In the genomic region with DNA sequence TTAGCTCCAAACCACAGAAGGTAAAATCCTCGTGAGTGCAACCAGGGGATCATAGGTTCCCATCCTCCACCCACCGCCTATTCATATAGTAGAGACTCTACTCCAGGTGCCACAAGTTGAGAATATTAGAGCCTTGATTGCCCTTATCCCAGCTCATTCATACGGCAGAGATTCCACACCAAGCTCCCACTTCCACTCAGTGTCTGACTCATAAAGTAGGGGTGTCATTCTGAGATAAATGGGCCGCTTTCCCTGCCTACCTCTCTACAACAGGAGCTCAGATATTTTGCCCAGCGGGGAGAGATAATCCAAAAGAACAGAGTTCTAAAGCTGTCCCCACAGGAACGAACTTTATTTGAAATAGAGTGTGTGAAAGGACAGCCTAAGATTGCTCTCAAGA, we compare ENCODE assay signal across 19 cellular contexts. TPM values are rescaled to one million over a fixed set of nuclear protein-coding genes. Genes with fewer than 3 reads are reported as not detected.
DNase-seq lines count a peak whose midpoint lies in the region; ATAC-seq and TF ChIP-seq lines count a peak whose summit lies in the region.
"Had no signal": no experiment of that assay in that cellular context is flagged by ENCODE, and none has a peak within 500 bp of the region (broad histone marks: within the 10 kb centered on the region; RNA-seq: fewer than 3 reads in every experiment).

No MANE protein-coding gene starts in this region.

- no peak for ATAC-seq in GM18520 (IDR thresholded peaks at IDR 0.05; ENCODE audit: unreplicated experiment)
- ATAC-seq: GM23338 had no signal

- POLR2A ChIA-PET in MCF 10A (lab: Yijun Ruan, JAX): interaction anchor here (1.6 to 3.3 kb wide), 7 partner anchors 8 to 66 kb away, joined by 3 to 15 read pairs (median 6); a partner anchor contains a TSS
- POLR2A ChIA-PET in GM10248 (lab: Yijun Ruan, JAX): interaction anchor here (0.6 to 0.8 kb wide), 2 partner anchors 10 to 193 kb away, joined by 3 to 5 read pairs; a partner anchor contains a TSS

- CTCF ChIA-PET in MCF 10A (lab: Yijun Ruan, JAX): interaction anchor here (0.6 to 3.6 kb wide), 9 partner anchors 11 to 194 kb away, joined by 3 to 25 read pairs (median 3); a partner anchor contains a TSS
- CTCF ChIA-PET in mammary epithelial cell (lab: Charles Lee; ENCODE audit: low non-redundant PET): no interaction called here
- CTCF ChIA-PET in GM10248 (lab: Yijun Ruan, JAX): interaction anchor here (0.8 to 3.0 kb wide), 5 partner anchors 10 to 66 kb away, joined by 3 to 11 read pairs (median 3); a partner anchor contains a TSS

- H2AFZ ChIP-seq in mammary epithelial cell (ENCODE audit: low read depth, low read length): no peak overlapping the region
- no peak overlapping the region for H2AFZ ChIP-seq in neural progenitor cell (replicated peaks)
- H2AFZ ChIP-seq: GM23338 had no signal

- H3K4me2 ChIP-seq in mammary epithelial cell (ENCODE audit: insufficient read depth, low read depth, low read length) (no peak overlapping the region), neural progenitor cell (peak overlapping the region; percentile 21)
- H3K4me2 ChIP-seq: BLaER1, GM23338 had no signal

- dilution Hi-C loops in mammary epithelial cell (cut with HindIII; ENCODE audit: low sequenced_read_pairs): no loop called here

- H3K4me1 Mint-ChIP-seq in MCF 10A (ENCODE audit: insufficient read depth, unreplicated experiment) (peaks cover 42% of the 10 kb centered on the region), neural progenitor cell (peaks cover 6% of the 10 kb centered on the region)

- no peak overlapping the region for H3K4me3 ChIP-seq in mammary epithelial cell (replicated peaks in 1 of 3; ENCODE audit: insufficient read depth in 1 of 3, low read depth in 2 of 3, low read length in 3 of 3)
- peak overlapping the region; percentile 21 for H3K4me3 ChIP-seq in SJCRH30
- H3K4me3 ChIP-seq in neural progenitor cell: no peak overlapping the region
- H3K4me3 ChIP-seq in sigmoid colon: no peak overlapping the region
- H3K4me3 ChIP-seq: BLaER1, GM23338 had no signal

- H3F3A ChIP-seq in neural progenitor cell (ENCODE audit: low read depth): peaks cover 10% of the 10 kb centered on the region

- H4K20me1 ChIP-seq in mammary epithelial cell (ENCODE audit: insufficient read depth, low read length): no peaks in the 10 kb centered on the region
- no peaks in the 10 kb centered on the region for H4K20me1 ChIP-seq in neural progenitor cell (ENCODE audit: low read depth)
- H4K20me1 ChIP-seq: BLaER1 had no signal

- no peaks in the 10 kb centered on the region for H3K9me3 ChIP-seq in mammary epithelial cell (replicated peaks; ENCODE audit: insufficient read depth, low read length)
- H3K9me3 ChIP-seq in SJCRH30 (replicated peaks): peaks cover 16% of the 10 kb centered on the region
- peaks cover 5% of the 10 kb centered on the region for H3K9me3 ChIP-seq in neural progenitor cell (ENCODE audit: low read depth)
- H3K9me3 ChIP-seq in sigmoid colon: no peaks in the 10 kb centered on the region
- H3K9me3 ChIP-seq: BLaER1 had no signal

- TF ChIP-seq EP300 in sigmoid colon (IDR thresholded peaks at IDR 0.05): no peak

- H3K27ac Mint-ChIP-seq in MCF 10A (ENCODE audit: low read depth, unreplicated experiment) (peak overlapping the region; percentile 68), neural progenitor cell (no peak overlapping the region)
- H3K27ac Mint-ChIP-seq: CD4-positive, alpha-beta T cell; GM23338 had no signal

- TF ChIP-seq POLR2A in sigmoid colon (IDR thresholded peaks at IDR 0.05): no peak

- 100% methylated on average over 6 of the region's 6 CpGs for WGBS in mammary epithelial cell (ENCODE audit: low coverage, missing lambda C conversion rate)
- WGBS in sigmoid colon, 2 donors: 94 to 96% methylated on average over 6 of the region's 6 CpGs

- H3K9me3 Mint-ChIP-seq in MCF 10A (ENCODE audit: unreplicated experiment): peaks cover 10% of the 10 kb centered on the region
- H3K9me3 Mint-ChIP-seq in neural progenitor cell: peaks cover 6% of the 10 kb centered on the region
- H3K9me3 Mint-ChIP-seq: GM23338 had no signal

- H3K79me2 ChIP-seq in mammary epithelial cell (ENCODE audit: insufficient read depth, low read length) (peaks cover 27% of the 10 kb centered on the region), neural progenitor cell (ENCODE audit: low read depth) (no peaks in the 10 kb centered on the region)

- H3K36me3 Mint-ChIP-seq in MCF 10A (ENCODE audit: insufficient read depth, unreplicated experiment): peaks cover 13% of the 10 kb centered on the region
- no peaks in the 10 kb centered on the region for H3K36me3 Mint-ChIP-seq in neural progenitor cell

- H3K4me1 ChIP-seq in mammary epithelial cell (ENCODE audit: insufficient read depth, low read length) (no peaks in the 10 kb centered on the region), SJCRH30 (peaks cover 20% of the 10 kb centered on the region), neural progenitor cell (peaks cover 11% of the 10 kb centered on the region), sigmoid colon (peaks cover 0 to 6% (median 2%) of the 10 kb centered on the region in 4 donors)
- H3K4me1 ChIP-seq: BLaER1 had no signal

- H3K4me3 Mint-ChIP-seq in MCF 10A (ENCODE audit: unreplicated experiment) (no peak overlapping the region), neural progenitor cell (no peak overlapping the region)
- H3K4me3 Mint-ChIP-seq: CD4-positive, alpha-beta T cell; GM23338 had no signal

- in situ Hi-C loops in mammary epithelial cell (cut with MboI; ENCODE audit: low sequenced_read_pairs in 2 of 2): no loop called here

- H3K9ac ChIP-seq in mammary epithelial cell (ENCODE audit: insufficient read depth, low read length) (no peak overlapping the region), neural progenitor cell (no peak overlapping the region)
- H3K9ac ChIP-seq: BLaER1 had no signal

- no peaks in the 10 kb centered on the region for H3K27me3 Mint-ChIP-seq in MCF 10A (ENCODE audit: insufficient read depth, unreplicated experiment)
- H3K27me3 Mint-ChIP-seq in neural progenitor cell (ENCODE audit: insufficient read depth, low read depth): peaks cover 4% of the 10 kb centered on the region
- H3K27me3 Mint-ChIP-seq: CD4-positive, alpha-beta T cell had no signal

- H3K36me3 ChIP-seq in mammary epithelial cell (ENCODE audit: insufficient read depth, low read length) (no peaks in the 10 kb centered on the region), SJCRH30 (no peaks in the 10 kb centered on the region), neural progenitor cell (no peaks in the 10 kb centered on the region), sigmoid colon (no peaks in the 10 kb centered on the region)
- H3K36me3 ChIP-seq: BLaER1 had no signal

- H3K27ac ChIP-seq in mammary epithelial cell (ENCODE audit: insufficient read depth, low read depth, low read length) (no peak overlapping the region), SJCRH30 (peak overlapping the region; percentile 98), neural progenitor cell (no peak overlapping the region), sigmoid colon (no peak overlapping the region)
- H3K27ac ChIP-seq: BLaER1 had no signal

- no peak for TF ChIP-seq CTCF in MCF 10A (IDR thresholded peaks at IDR 0.05; ENCODE audit: unreplicated experiment)
- no peak for TF ChIP-seq CTCF in mammary epithelial cell (conservative IDR thresholded peaks at IDR 0.05 in 1 of 2, IDR thresholded peaks at IDR 0.05 in 1 of 2; ENCODE audit: extremely low read depth in 1 of 2, insufficient read depth in 1 of 2, low read depth in 1 of 2, low read length in 2 of 2)
- TF ChIP-seq CTCF in neural progenitor cell (IDR thresholded peaks at IDR 0.05): no peak
- no peak for TF ChIP-seq CTCF in sigmoid colon (IDR thresholded peaks at IDR 0.05)
- no peak for TF ChIP-seq CTCF in GM10248 (IDR thresholded peaks at IDR 0.05; ENCODE audit: control extremely low read depth, extremely low read depth, low read depth, missing control alignments)

- H3K27me3 ChIP-seq in mammary epithelial cell (ENCODE audit: insufficient read depth, low read length): no peaks in the 10 kb centered on the region
- no peaks in the 10 kb centered on the region for H3K27me3 ChIP-seq in SJCRH30
- H3K27me3 ChIP-seq in neural progenitor cell: no peaks in the 10 kb centered on the region
- no peaks in the 10 kb centered on the region for H3K27me3 ChIP-seq in sigmoid colon
- H3K27me3 ChIP-seq: BLaER1 had no signal

- intact Hi-C loops in MCF 10A (cut with micrococcal nuclease) (no loop called here), mammary epithelial cell (cut with micrococcal nuclease) (no loop called here), sigmoid colon (cut with DNase I) (no loop called here)

- no peak for DNase-seq in MCF 10A (ENCODE audit: unreplicated experiment)
- no peak for DNase-seq in mammary epithelial cell
- peak; percentile 40 to 61 for DNase-seq in SJCRH30
- DNase-seq in neural progenitor cell (ENCODE audit: low spot score): no peak
- DNase-seq in sigmoid colon: no peak
- DNase-seq in GM10248 (ENCODE audit: extremely low spot score): no peak
- no peak for DNase-seq in SW480 (ENCODE audit: low spot score)
- DNase-seq: 8988T; AML-193; Calu3; CD4-positive, alpha-beta T cell; DMS 273 treated with DMSO at 0.1 percent for 48 hours; DMS79; H7 had no signal

- BruUV-seq in MCF 10A (replicated peaks; lab: Mats Ljungman, UMichigan) (no TSS peak), mammary epithelial cell (replicated peaks; lab: Mats Ljungman, UMichigan) (no TSS peak)

RNA-seq across cellular contexts. Expression of a gene that starts 9.4 kb away (rescaled TPM):
- total RNA-seq in MCF 10A (2022) (13.5 and 17.5 TPM in 2 replicates), mammary epithelial cell (1 to 10 TPM; 2.0 to 5.2 TPM), neural progenitor cell (ENCODE audit: low replicate concordance) (0.06 and 0.09 TPM in 2 replicates), sigmoid colon (1 to 10 TPM in 2 of 4 donors, under 1 TPM in 2; 0.49 to 3.4 (median 0.95) TPM)
- polyA plus RNA-seq in mammary epithelial cell (2.1 TPM), sigmoid colon (1 to 10 TPM in 1 of 3 donors, under 1 TPM in 2; 0.58 to 1.2 (median 0.69) TPM)
- polyA minus RNA-seq in mammary epithelial cell: 5.6 TPM
- 0.28 and 1.1 TPM in 2 replicates for total RNA-seq in SJCRH30 (2014; rRNA removed; shearing (Covaris generic))
- total RNA-seq: G401 had no signal

RNA-seq across cellular contexts. Expression of a gene that starts 46.1 kb away (rescaled TPM):
- 91.4 and 101 TPM in 2 replicates for total RNA-seq in MCF 10A (2022)
- total RNA-seq in mammary epithelial cell: 100 to 1,000 TPM; 101 to 217 TPM
- 120 TPM for polyA plus RNA-seq in mammary epithelial cell
- polyA minus RNA-seq in mammary epithelial cell: 48.5 TPM
- 65.4 and 66.3 TPM in 2 replicates for total RNA-seq in SJCRH30 (2014; rRNA removed; shearing (Covaris generic))
- total RNA-seq in neural progenitor cell (ENCODE audit: low replicate concordance): 8.3 and 10.3 TPM in 2 replicates
- total RNA-seq in sigmoid colon: 100 to 1,000 TPM in 2 of 4 donors, 10 to 100 TPM in 2; 38.2 to 133 (median 90.1) TPM
- polyA plus RNA-seq in sigmoid colon: 10 to 100 TPM in 2 of 3 donors, 1 to 10 TPM in 1; 2.1 to 16.5 (median 11.4) TPM
- total RNA-seq: CD4-positive, alpha-beta T cell; G401; HT1080 had no signal

Comparison
In these comparisons a context has a peak if more than half of its experiments do, and no peak if none do; other contexts are left out.
1. DNase-seq: peak in SJCRH30 (2 of 2); none in MCF 10A (single experiment), mammary epithelial cell (single experiment), neural progenitor cell (single experiment), sigmoid colon (single experiment), GM10248 (single experiment) and SW480 (single experiment).